Comparison of ENCODE assay signal across 2 cellular contexts in the genomic region with DNA sequence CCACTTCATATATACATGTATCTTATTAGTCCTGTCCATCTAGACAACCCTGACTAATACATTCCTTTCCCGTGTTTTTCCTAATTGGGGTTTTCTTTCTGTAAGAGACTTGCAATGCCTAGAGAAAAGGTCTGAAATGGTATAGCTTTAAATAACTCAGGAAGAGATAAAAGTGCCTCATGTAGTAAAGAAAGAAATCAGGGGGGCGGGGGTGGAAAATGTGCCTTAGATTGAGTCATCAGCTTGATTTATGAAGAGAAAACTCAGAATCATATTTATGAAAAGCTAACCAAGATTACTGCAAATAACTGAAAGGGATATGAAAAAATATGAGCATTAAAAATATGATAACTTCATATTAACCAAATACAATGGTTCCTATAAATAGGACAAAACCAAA.
TF ChIP-seq lines count a peak whose summit lies in the region.

No MANE protein-coding gene starts in this region.

TF ChIP-seq in SK-N-SH treated with all-trans-retinoic acid at 6 μM for 48 hours, 23 proteins besides CTCF, POLR2A, EP300 and RAD21 (continued from another document):
- TF ChIP-seq, protein P1, sequence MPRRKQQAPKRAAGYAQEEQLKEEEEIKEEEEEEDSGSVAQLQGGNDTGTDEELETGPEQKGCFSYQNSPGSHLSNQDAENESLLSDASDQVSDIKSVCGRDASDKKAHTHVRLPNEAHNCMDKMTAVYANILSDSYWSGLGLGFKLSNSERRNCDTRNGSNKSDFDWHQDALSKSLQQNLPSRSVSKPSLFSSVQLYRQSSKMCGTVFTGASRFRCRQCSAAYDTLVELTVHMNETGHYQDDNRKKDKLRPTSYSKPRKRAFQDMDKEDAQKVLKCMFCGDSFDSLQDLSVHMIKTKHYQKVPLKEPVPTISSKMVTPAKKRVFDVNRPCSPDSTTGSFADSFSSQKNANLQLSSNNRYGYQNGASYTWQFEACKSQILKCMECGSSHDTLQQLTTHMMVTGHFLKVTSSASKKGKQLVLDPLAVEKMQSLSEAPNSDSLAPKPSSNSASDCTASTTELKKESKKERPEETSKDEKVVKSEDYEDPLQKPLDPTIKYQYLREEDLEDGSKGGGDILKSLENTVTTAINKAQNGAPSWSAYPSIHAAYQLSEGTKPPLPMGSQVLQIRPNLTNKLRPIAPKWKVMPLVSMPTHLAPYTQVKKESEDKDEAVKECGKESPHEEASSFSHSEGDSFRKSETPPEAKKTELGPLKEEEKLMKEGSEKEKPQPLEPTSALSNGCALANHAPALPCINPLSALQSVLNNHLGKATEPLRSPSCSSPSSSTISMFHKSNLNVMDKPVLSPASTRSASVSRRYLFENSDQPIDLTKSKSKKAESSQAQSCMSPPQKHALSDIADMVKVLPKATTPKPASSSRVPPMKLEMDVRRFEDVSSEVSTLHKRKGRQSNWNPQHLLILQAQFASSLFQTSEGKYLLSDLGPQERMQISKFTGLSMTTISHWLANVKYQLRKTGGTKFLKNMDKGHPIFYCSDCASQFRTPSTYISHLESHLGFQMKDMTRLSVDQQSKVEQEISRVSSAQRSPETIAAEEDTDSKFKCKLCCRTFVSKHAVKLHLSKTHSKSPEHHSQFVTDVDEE (CRISPR knock-in tag; IDR thresholded peaks at IDR 0.05) = no peak
- no peak for TF ChIP-seq ZC3H10 (CRISPR knock-in tag; IDR thresholded peaks at IDR 0.05)

TF ChIP-seq in SK-N-SH, 30 proteins besides CTCF, POLR2A, EP300 and RAD21 (continued from another document):
- TF ChIP-seq, protein P2, sequence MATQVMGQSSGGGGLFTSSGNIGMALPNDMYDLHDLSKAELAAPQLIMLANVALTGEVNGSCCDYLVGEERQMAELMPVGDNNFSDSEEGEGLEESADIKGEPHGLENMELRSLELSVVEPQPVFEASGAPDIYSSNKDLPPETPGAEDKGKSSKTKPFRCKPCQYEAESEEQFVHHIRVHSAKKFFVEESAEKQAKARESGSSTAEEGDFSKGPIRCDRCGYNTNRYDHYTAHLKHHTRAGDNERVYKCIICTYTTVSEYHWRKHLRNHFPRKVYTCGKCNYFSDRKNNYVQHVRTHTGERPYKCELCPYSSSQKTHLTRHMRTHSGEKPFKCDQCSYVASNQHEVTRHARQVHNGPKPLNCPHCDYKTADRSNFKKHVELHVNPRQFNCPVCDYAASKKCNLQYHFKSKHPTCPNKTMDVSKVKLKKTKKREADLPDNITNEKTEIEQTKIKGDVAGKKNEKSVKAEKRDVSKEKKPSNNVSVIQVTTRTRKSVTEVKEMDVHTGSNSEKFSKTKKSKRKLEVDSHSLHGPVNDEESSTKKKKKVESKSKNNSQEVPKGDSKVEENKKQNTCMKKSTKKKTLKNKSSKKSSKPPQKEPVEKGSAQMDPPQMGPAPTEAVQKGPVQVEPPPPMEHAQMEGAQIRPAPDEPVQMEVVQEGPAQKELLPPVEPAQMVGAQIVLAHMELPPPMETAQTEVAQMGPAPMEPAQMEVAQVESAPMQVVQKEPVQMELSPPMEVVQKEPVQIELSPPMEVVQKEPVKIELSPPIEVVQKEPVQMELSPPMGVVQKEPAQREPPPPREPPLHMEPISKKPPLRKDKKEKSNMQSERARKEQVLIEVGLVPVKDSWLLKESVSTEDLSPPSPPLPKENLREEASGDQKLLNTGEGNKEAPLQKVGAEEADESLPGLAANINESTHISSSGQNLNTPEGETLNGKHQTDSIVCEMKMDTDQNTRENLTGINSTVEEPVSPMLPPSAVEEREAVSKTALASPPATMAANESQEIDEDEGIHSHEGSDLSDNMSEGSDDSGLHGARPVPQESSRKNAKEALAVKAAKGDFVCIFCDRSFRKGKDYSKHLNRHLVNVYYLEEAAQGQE (IDR thresholded peaks at IDR 0.05; ENCODE audit: low read depth, low read length) = no peak
- no peak for TF ChIP-seq GABPA (IDR thresholded peaks at IDR 0.05; ENCODE audit: low read depth)
